ENCODE assay signal across 6 cellular contexts in the genomic region with DNA sequence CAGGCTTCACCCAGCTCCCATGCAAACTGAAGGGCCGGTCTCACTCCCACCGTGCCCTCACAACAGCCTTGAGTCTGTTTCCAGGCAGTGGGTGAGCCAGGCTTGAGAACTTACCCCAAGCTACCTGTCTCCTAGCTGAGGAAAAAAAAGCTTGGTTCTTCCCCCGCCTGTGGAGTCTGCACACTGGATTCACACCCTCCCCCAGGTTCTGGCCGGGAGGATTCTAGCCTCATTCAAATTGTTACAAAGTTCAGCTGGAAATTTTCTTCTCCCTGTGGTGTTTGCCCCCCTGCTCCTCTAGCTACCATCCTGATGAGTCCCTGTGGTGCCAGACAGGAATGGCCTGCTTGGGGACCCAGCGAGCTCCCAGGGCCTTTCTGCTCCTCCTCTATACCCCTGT.
"Had no signal": no experiment of that assay in that cellular context is flagged by ENCODE, and none has a peak within 500 bp of the region (broad histone marks: within the 10 kb centered on the region; RNA-seq: fewer than 3 reads in every experiment).

No MANE protein-coding gene starts in this region.

- H3K27ac ChIP-seq: HL-60 had no signal

- H3K27me3 Mint-ChIP-seq: IgD-negative memory B cell had no signal

- DNase-seq: IMR-90, KBM-7, KG1 had no signal

- H3K4me1 Mint-ChIP-seq: IgD-negative memory B cell had no signal

- H3K4me3 ChIP-seq: K562 had no signal

- H3K27ac Mint-ChIP-seq: IgD-negative memory B cell had no signal

- H3K4me3 Mint-ChIP-seq: IgD-negative memory B cell had no signal
